17 cellular contexts compared by ENCODE assay signal in the genomic region with DNA sequence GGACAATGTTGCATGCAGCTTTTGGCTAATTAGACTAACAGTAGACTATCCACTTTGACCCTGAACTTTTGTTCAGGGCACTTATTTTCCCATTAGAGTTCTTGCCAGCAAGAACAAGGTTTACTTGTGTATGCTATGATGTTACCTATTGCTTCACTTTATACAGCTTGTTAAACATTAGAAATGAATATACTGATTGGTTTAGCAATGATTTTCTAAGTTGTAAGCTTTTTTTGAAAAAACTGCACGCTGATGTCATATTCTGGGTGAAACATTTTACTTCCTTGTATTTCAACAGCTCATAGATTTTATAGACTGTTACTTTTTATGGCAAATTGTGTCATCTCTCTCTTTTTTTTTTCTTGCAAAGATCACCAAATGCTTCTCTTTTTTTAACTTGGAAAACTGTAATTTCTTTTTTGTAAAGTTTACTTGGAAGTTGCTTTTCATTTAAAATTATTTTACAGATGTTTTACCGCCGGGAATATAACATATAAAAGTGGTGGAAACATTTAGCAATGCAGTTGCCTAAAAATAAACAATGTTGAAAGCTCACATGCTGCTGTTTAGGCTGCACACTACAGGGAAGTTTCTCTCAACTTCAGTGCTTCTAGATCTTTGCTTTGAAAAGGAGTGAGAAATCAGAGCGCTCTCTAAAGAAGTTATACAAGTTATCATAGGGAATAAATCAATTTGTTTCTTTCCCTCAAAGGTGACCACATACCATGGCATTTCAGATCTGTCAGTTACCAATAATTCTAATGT.
DNase-seq lines count a peak whose midpoint lies in the region; ATAC-seq and TF ChIP-seq lines count a peak whose summit lies in the region.
"Had no signal": no experiment of that assay in that cellular context is flagged by ENCODE, and none has a peak within 500 bp of the region (broad histone marks: within the 10 kb centered on the region; RNA-seq: fewer than 3 reads in every experiment).

No MANE protein-coding gene starts in this region.

- H3K4me1 ChIP-seq in SK-N-SH (ENCODE audit: control insufficient read depth in 1 of 2, insufficient read depth in 2 of 2, low read depth in 1 of 2, low read length in 1 of 2) (peaks cover 6 to 37% of the 10 kb centered on the region in 2 experiments; a peak in 3 of 4 replicates), body of pancreas (no peaks in the 10 kb centered on the region), smooth muscle cell (ENCODE audit: low read depth) (peaks cover 19% of the 10 kb centered on the region)

- 60% methylated on average over 4 of the region's 4 CpGs for WGBS in SK-N-SH (ENCODE audit: low lambda C conversion rate)
- 43 to 60% methylated on average over 4 of the region's 4 CpGs for WGBS in body of pancreas, 2 donors
- WGBS in smooth muscle cell (ENCODE audit: low lambda C conversion rate) = 37% methylated on average over 4 of the region's 4 CpGs

- intact Hi-C loops in body of pancreas (cut with DNase I) = no loop called here

- TF ChIP-seq EP300 in SK-N-SH (IDR thresholded peaks at IDR 0.05; ENCODE audit: borderline replicate concordance in 1 of 2, low read depth in 1 of 2, low read length in 1 of 2) = no peak

- H3K4me3 ChIP-seq in SK-N-SH (ENCODE audit: low read depth in 2 of 2, low read length in 1 of 2) (peak overlapping the region in 1 of 2 experiments; percentile 41; a peak in 3 of 4 replicates), body of pancreas (no peak overlapping the region), smooth muscle cell (peak overlapping the region; percentile 15), MG63 (no peak overlapping the region)
- H3K4me3 ChIP-seq: tibial artery had no signal

- H3K27me3 ChIP-seq in SK-N-SH (ENCODE audit: insufficient read depth) (no peaks in the 10 kb centered on the region), body of pancreas (no peaks in the 10 kb centered on the region), layer of hippocampus (ENCODE audit: control insufficient read depth, insufficient read depth, low read length) (peaks cover 2% of the 10 kb centered on the region), smooth muscle cell (ENCODE audit: low read depth) (no peaks in the 10 kb centered on the region), MG63 (peaks cover 3% of the 10 kb centered on the region; the same call in 1 of the 2 replicates)
- H3K27me3 ChIP-seq: tibial artery had no signal

- no peaks in the 10 kb centered on the region for H3K9me3 ChIP-seq in SK-N-SH
- H3K9me3 ChIP-seq in body of pancreas = no peaks in the 10 kb centered on the region
- no peaks in the 10 kb centered on the region for H3K9me3 ChIP-seq in smooth muscle cell (replicated peaks; ENCODE audit: low read depth)
- no peaks in the 10 kb centered on the region for H3K9me3 ChIP-seq in MG63
- H3K9me3 ChIP-seq: tibial artery had no signal

- TF ChIP-seq RAD21 in SK-N-SH (IDR thresholded peaks at IDR 0.05; ENCODE audit: low read length) = no peak

- CTCF ChIA-PET in SK-N-SH (lab: Yijun Ruan, JAX) = interaction anchor here (0.8 to 2.8 kb wide), 6 partner anchors 9 to 586 kb away, joined by 3 to 11 read pairs (median 6); no protein-coding TSS in a partner anchor

- H3K9me2 ChIP-seq in SK-N-SH = no peaks in the 10 kb centered on the region

- H3K27ac ChIP-seq in SK-N-SH (ENCODE audit: low read depth in 2 of 2, low read length in 1 of 2) (peak overlapping the region; percentile 16 to 99; a peak in 3 of 4 replicates), body of pancreas (peak overlapping the region in 3 of 4 donors; percentile 33 to 47 (median 44)), layer of hippocampus (ENCODE audit: low read depth, low read length) (peak overlapping the region; percentile 40), smooth muscle cell (ENCODE audit: low read depth) (peak overlapping the region; percentile 15)
- H3K27ac ChIP-seq: HL-60, tibial artery had no signal

- H3F3A ChIP-seq in SK-N-SH (replicated peaks; ENCODE audit: insufficient read depth) (no peaks in the 10 kb centered on the region), smooth muscle cell (ENCODE audit: low read depth) (peaks cover 3% of the 10 kb centered on the region)

- DNase-seq in SK-N-SH (no peak), body of pancreas (no peak), smooth muscle cell (lab: John Stamatoyannopoulos, UW; ENCODE audit: unreplicated experiment) (no peak), MG63 (no peak)
- DNase-seq in activated naive CD4-positive, alpha-beta T cell (lab: John Stamatoyannopoulos, UW) = no peak
- DNase-seq in stimulated activated CD4-positive, alpha-beta T cell treated with anti-CD3 and anti-CD28 coated beads, Interleukin-2, amount 100 ng/mL, for 48 hours = no peak
- DNase-seq: 8988T; activated CD4-positive, alpha-beta T cell treated with anti-CD3 and anti-CD28 coated beads for 4 hours; activated T-cell treated with anti-CD3 and anti-CD28 coated beads, Interleukin-2, amount 50 U/mL, for 48 hours; COR-L47; kidney glomerular epithelial cell; T-helper 2 cell; tibial artery had no signal

- H3K4me2 ChIP-seq in SK-N-SH (peak overlapping the region; percentile 36; the same call in 1 of the 2 replicates), smooth muscle cell (peak overlapping the region; percentile 49)

- H3K9ac ChIP-seq in SK-N-SH = peak overlapping the region; percentile 1; the same call in 1 of the 2 replicates
- H3K9ac ChIP-seq in smooth muscle cell (ENCODE audit: low read depth) = no peak overlapping the region

- TF ChIP-seq CTCF in SK-N-SH (IDR thresholded peaks at IDR 0.05) = no peak
- no peak for TF ChIP-seq CTCF in body of pancreas (IDR thresholded peaks at IDR 0.05)
- no peak for TF ChIP-seq CTCF in smooth muscle cell (IDR thresholded peaks at IDR 0.05; ENCODE audit: borderline replicate concordance, insufficient read depth, poor library complexity, severe bottlenecking)

- peak overlapping the region; percentile 69; the same call in 1 of the 2 replicates for H2AFZ ChIP-seq in SK-N-SH (ENCODE audit: low read depth)
- H2AFZ ChIP-seq in smooth muscle cell (ENCODE audit: low read depth) = peak overlapping the region; percentile 66

- H3K79me2 ChIP-seq in SK-N-SH (ENCODE audit: insufficient read depth) (no peaks in the 10 kb centered on the region), smooth muscle cell (ENCODE audit: low read depth) (no peaks in the 10 kb centered on the region)

- H3K36me3 ChIP-seq in SK-N-SH (replicated peaks in 1 of 2; ENCODE audit: control insufficient read depth in 1 of 2, insufficient read depth in 2 of 2, low read length in 1 of 2) (no peaks in the 10 kb centered on the region), body of pancreas (replicated peaks in 1 of 2; ENCODE audit: insufficient read depth in 1 of 2, low read depth in 2 of 2) (no peaks in the 10 kb centered on the region), smooth muscle cell (ENCODE audit: low read depth) (no peaks in the 10 kb centered on the region), MG63 (no peaks in the 10 kb centered on the region)
- H3K36me3 ChIP-seq: tibial artery had no signal

- H4K20me1 ChIP-seq in SK-N-SH (ENCODE audit: insufficient read depth) (no peaks in the 10 kb centered on the region), smooth muscle cell (ENCODE audit: low read depth) (no peaks in the 10 kb centered on the region)

- ATAC-seq in SK-N-SH treated with all-trans-retinoic acid at 6 μM for 48 hours (no peak), body of pancreas (peak; percentile 85)
- ATAC-seq: HCT116 had no signal

- TF ChIP-seq POLR2A in body of pancreas (IDR thresholded peaks at IDR 0.05) = no peak

- POLR2A ChIA-PET in SK-N-SH (lab: Yijun Ruan, JAX) = interaction anchor here (0.6 to 4.4 kb wide), 7 partner anchors 21 to 586 kb away, joined by 3 to 33 read pairs (median 4); no protein-coding TSS in a partner anchor

TF ChIP-seq in SK-N-SH, 30 proteins besides CTCF, POLR2A, EP300 and RAD21:
- TF ChIP-seq, protein P1, sequence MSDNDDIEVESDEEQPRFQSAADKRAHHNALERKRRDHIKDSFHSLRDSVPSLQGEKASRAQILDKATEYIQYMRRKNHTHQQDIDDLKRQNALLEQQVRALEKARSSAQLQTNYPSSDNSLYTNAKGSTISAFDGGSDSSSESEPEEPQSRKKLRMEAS (IDR thresholded peaks at IDR 0.05; ENCODE audit: low read depth) = no peak
- peak; percentile 23; the same call in 1 of the 2 replicates for TF ChIP-seq MXI1 (IDR thresholded peaks at IDR 0.05; ENCODE audit: low read depth, low read length)

TF ChIP-seq in SK-N-SH treated with all-trans-retinoic acid at 6 μM for 48 hours, 23 proteins besides CTCF, POLR2A, EP300 and RAD21 (continues in another document):
- TF ChIP-seq TCF4 (CRISPR knock-in tag; IDR thresholded peaks at IDR 0.05; ENCODE audit: borderline replicate concordance) = no peak
- no peak for TF ChIP-seq ZNF565 (CRISPR knock-in tag; conservative IDR thresholded peaks at IDR 0.05; ENCODE audit: low read depth)
- TF ChIP-seq SNAI2 (CRISPR knock-in tag; IDR thresholded peaks at IDR 0.05) = no peak
- TF ChIP-seq, protein P2, sequence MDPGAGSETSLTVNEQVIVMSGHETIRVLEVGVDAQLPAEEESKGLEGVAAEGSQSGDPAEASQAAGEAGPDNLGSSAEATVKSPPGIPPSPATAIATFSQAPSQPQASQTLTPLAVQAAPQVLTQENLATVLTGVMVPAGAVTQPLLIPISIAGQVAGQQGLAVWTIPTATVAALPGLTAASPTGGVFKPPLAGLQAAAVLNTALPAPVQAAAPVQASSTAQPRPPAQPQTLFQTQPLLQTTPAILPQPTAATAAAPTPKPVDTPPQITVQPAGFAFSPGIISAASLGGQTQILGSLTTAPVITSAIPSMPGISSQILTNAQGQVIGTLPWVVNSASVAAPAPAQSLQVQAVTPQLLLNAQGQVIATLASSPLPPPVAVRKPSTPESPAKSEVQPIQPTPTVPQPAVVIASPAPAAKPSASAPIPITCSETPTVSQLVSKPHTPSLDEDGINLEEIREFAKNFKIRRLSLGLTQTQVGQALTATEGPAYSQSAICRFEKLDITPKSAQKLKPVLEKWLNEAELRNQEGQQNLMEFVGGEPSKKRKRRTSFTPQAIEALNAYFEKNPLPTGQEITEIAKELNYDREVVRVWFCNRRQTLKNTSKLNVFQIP (CRISPR knock-in tag; IDR thresholded peaks at IDR 0.05; ENCODE audit: borderline replicate concordance, low read depth) = no peak
- TF ChIP-seq OSR1 (CRISPR knock-in tag; IDR thresholded peaks at IDR 0.05) = no peak
- TF ChIP-seq ARNTL (CRISPR knock-in tag; IDR thresholded peaks at IDR 0.05; ENCODE audit: borderline replicate concordance, low read depth) = no peak
- TF ChIP-seq ZFP3 (CRISPR knock-in tag; IDR thresholded peaks at IDR 0.05) = no peak
- no peak for TF ChIP-seq TOX (CRISPR knock-in tag; IDR thresholded peaks at IDR 0.05; ENCODE audit: borderline replicate concordance)
